8 cellular contexts compared by ENCODE assay signal in the genomic region with DNA sequence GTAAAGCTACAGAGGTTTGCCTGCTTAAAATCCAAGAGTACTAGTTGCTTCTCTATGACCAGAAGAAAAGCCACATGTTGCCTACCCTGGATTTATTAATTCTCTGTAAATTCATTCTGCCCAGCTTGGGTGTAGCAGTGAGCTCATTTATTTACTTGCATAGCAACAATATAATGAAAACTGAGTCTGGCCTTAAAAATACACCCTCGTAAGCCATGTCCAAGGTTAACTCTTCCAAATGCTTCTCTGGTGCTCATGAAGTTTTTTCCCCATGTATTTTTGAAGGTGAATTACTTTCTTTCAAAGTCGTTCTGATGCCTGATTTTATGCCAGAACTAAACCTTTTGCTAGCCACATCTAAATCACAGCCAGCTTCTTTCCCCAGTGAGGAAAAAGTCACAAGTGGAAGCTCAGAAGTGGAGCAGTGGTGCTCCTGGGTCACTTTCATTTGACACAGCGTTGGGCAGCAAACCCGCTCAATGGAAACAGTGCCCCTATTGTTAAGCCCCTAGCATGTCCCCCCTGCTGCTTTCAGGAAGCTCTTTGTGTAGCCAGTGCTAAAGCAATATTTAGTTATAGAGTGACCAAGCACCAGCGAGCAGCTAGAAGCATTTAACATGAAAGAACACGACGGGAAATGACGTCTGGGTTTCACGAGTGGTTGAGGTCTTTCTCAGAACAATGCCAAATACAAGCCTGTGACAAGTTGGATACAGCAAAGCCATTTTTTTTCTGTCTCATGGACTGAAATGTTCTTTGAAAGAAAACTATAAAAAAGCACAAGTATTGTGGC. TPM values are rescaled to one million over a fixed set of nuclear protein-coding genes. Genes with fewer than 3 reads are reported as not detected.
A peak's percentile ranks its signal among the peaks of the same experiment; 100 is the strongest.
DNase-seq lines count a peak whose midpoint lies in the region; ATAC-seq and TF ChIP-seq lines count a peak whose summit lies in the region.

No MANE protein-coding gene starts in this region.

- DNase-seq in NCI-H146 (lab: John Stamatoyannopoulos, UW) (peak; percentile 25), NCI-H146 treated with DMSO at 0.1 percent for 48 hours (lab: John Stamatoyannopoulos, UW; ENCODE audit: unreplicated experiment) (no peak), smooth muscle cell (lab: John Stamatoyannopoulos, UW; ENCODE audit: unreplicated experiment) (no peak), NCI-H2029 treated with DMSO at 0.1 percent for 48 hours (lab: John Stamatoyannopoulos, UW) (no peak), A172 (ENCODE audit: low spot score) (no peak), Karpas-422 (no peak)

- peak overlapping the region; percentile 44 for H3K27ac Mint-ChIP-seq in activated T-helper 17 cell treated with anti-CD3 and anti-CD28 coated beads, Interleukin-2, amount 50 U/mL, for 72 hours

- H2AFZ ChIP-seq in smooth muscle cell (ENCODE audit: low read depth) (no peak overlapping the region), Karpas-422 (ENCODE audit: low read length) (no peak overlapping the region)

- H3F3A ChIP-seq in smooth muscle cell (ENCODE audit: low read depth) = peaks cover 37% of the 10 kb centered on the region

- H3K9ac ChIP-seq in iPS-20b (ENCODE audit: low read depth, low read length) (peak overlapping the region; percentile 37; the same call in 1 of the 2 replicates), smooth muscle cell (ENCODE audit: low read depth) (peak overlapping the region; percentile 48), Karpas-422 (ENCODE audit: low read length) (no peak overlapping the region)

- no peak for TF ChIP-seq CTCF in smooth muscle cell (IDR thresholded peaks at IDR 0.05; ENCODE audit: borderline replicate concordance, insufficient read depth, poor library complexity, severe bottlenecking)

- peak overlapping the region; percentile 54 for H3K4me3 Mint-ChIP-seq in activated T-helper 17 cell treated with anti-CD3 and anti-CD28 coated beads, Interleukin-2, amount 50 U/mL, for 72 hours

- H3K4me3 ChIP-seq in iPS-20b (ENCODE audit: low read length) (no peak overlapping the region; the same call in 1 of the 2 replicates), smooth muscle cell (no peak overlapping the region), Karpas-422 (ENCODE audit: low read length) (no peak overlapping the region)

- no peaks in the 10 kb centered on the region for H4K20me1 ChIP-seq in smooth muscle cell (ENCODE audit: low read depth)
- H4K20me1 ChIP-seq in Karpas-422 (ENCODE audit: insufficient read depth, low read depth, low read length) = no peaks in the 10 kb centered on the region

- 0 out of 2 replicates have a peak, but pooled peaks cover 4% of the 10 kb centered on the region for H3K36me3 ChIP-seq in iPS-20b (ENCODE audit: insufficient read depth, low read depth, low read length)
- H3K36me3 ChIP-seq in smooth muscle cell (ENCODE audit: low read depth) = peaks cover 4% of the 10 kb centered on the region
- H3K36me3 ChIP-seq in Karpas-422 (ENCODE audit: insufficient read depth, low read length) = no peaks in the 10 kb centered on the region

- no peaks in the 10 kb centered on the region for H3K27me3 Mint-ChIP-seq in activated T-helper 17 cell treated with anti-CD3 and anti-CD28 coated beads, Interleukin-2, amount 50 U/mL, for 72 hours

- H3K4me1 ChIP-seq in iPS-20b (ENCODE audit: insufficient read depth, low read length) (peaks cover 25% of the 10 kb centered on the region), smooth muscle cell (ENCODE audit: low read depth) (peaks cover 53% of the 10 kb centered on the region), Karpas-422 (ENCODE audit: low read length) (no peaks in the 10 kb centered on the region)

- H3K4me2 ChIP-seq in smooth muscle cell = peak overlapping the region; percentile 63
- H3K4me2 ChIP-seq in Karpas-422 (ENCODE audit: low read depth, low read length, poor library complexity, severe bottlenecking) = no peak overlapping the region

- H3K27ac ChIP-seq in iPS-20b (ENCODE audit: low read length) (peak overlapping the region; percentile 16), smooth muscle cell (ENCODE audit: low read depth) (peak overlapping the region; percentile 99), Karpas-422 (ENCODE audit: low read length) (no peak overlapping the region)

- peaks cover 89% of the 10 kb centered on the region for H3K36me3 Mint-ChIP-seq in activated T-helper 17 cell treated with anti-CD3 and anti-CD28 coated beads, Interleukin-2, amount 50 U/mL, for 72 hours (ENCODE audit: low read depth)

- ATAC-seq in activated T-helper 17 cell treated with anti-CD3 and anti-CD28 coated beads, Interleukin-2, amount 50 U/mL, for 72 hours (replicated peaks) = no peak

- H3K9me3 ChIP-seq in iPS-20b (ENCODE audit: insufficient read depth, low read depth, low read length) (no peaks in the 10 kb centered on the region), smooth muscle cell (replicated peaks; ENCODE audit: low read depth) (no peaks in the 10 kb centered on the region), Karpas-422 (ENCODE audit: low read length) (no peaks in the 10 kb centered on the region)

- H3K9me2 ChIP-seq in Karpas-422 (replicated peaks; ENCODE audit: insufficient read depth, low read length) = no peaks in the 10 kb centered on the region

- H3K79me2 ChIP-seq in smooth muscle cell (ENCODE audit: low read depth) = peaks cover 90% of the 10 kb centered on the region
- no peaks in the 10 kb centered on the region for H3K79me2 ChIP-seq in Karpas-422 (ENCODE audit: low read length)

- no peaks in the 10 kb centered on the region for H3K27me3 ChIP-seq in iPS-20b (ENCODE audit: insufficient read depth, low read length)
- no peaks in the 10 kb centered on the region for H3K27me3 ChIP-seq in smooth muscle cell (ENCODE audit: low read depth)
- H3K27me3 ChIP-seq in Karpas-422 (ENCODE audit: low read length) = no peaks in the 10 kb centered on the region

- H3K9me3 Mint-ChIP-seq in activated T-helper 17 cell treated with anti-CD3 and anti-CD28 coated beads, Interleukin-2, amount 50 U/mL, for 72 hours = peaks cover 3% of the 10 kb centered on the region

- WGBS in smooth muscle cell (ENCODE audit: low lambda C conversion rate) = 41% methylated on average over 9 of the region's 9 CpGs

- H3K4me1 Mint-ChIP-seq in activated T-helper 17 cell treated with anti-CD3 and anti-CD28 coated beads, Interleukin-2, amount 50 U/mL, for 72 hours = peaks cover 44% of the 10 kb centered on the region

RNA-seq across cellular contexts. Expression of a gene that starts 29.8 kb away (rescaled TPM):
- 10 to 100 TPM; 36.9 to 39.4 TPM for total RNA-seq in activated T-helper 17 cell treated with anti-CD3 and anti-CD28 coated beads, Interleukin-2, amount 50 U/mL, for 72 hours
- total RNA-seq in smooth muscle cell = 127 and 139 TPM in 2 replicates
- 75.2 and 85.6 TPM in 2 replicates for polyA plus RNA-seq in smooth muscle cell
- 13.3 and 18.3 TPM in 2 replicates for total RNA-seq in A172 (2014; rRNA removed; shearing (Covaris generic))
- total RNA-seq in Karpas-422 (2014; rRNA removed; shearing (Covaris generic); ENCODE audit: low replicate concordance) = 3.8 and 8.0 TPM in 2 replicates
